Comparison of ENCODE assay signal across 25 cellular contexts in the genomic region with DNA sequence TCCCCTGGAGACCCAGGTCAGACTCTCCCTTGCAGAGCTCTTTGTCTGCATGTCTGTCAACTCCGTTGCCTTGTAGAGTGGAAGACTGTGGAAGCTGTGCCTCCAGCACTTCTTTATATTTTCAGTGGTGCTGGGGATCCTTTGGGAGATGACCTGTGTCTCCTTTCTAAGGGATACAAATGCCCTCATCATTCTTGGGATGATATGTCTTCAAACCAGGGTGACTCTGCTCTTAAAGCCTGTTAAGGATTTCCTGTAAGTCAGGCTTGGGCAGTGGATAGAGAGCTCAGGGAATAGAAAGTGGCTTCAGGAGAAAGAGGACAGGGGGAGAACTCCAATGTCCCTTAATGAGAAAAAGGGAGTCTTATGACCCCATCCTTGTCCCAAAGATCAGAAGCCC. TPM values are rescaled to one million over a fixed set of nuclear protein-coding genes. Genes with fewer than 3 reads are reported as not detected.
DNase-seq lines count a peak whose midpoint lies in the region; ATAC-seq and TF ChIP-seq lines count a peak whose summit lies in the region.
"Had no signal": no experiment of that assay in that cellular context is flagged by ENCODE, and none has a peak within 500 bp of the region (broad histone marks: within the 10 kb centered on the region; RNA-seq: fewer than 3 reads in every experiment).

No MANE protein-coding gene starts in this region.

- H3F3A ChIP-seq in smooth muscle cell (ENCODE audit: low read depth): no peaks in the 10 kb centered on the region

- no peak overlapping the region for H3K9ac ChIP-seq in smooth muscle cell (ENCODE audit: low read depth)

- whole genome bisulfite sequencing in smooth muscle cell (ENCODE audit: low lambda C conversion rate): 58% methylated on average over 1 of the region's 1 CpG
- 83 to 92% methylated on average over 1 of the region's 1 CpG for WGBS in aorta, 2 donors

- TF ChIP-seq CTCF in Calu3 (IDR thresholded peaks at IDR 0.05; ENCODE audit: unreplicated experiment): no peak
- no peak for TF ChIP-seq CTCF in left lung (IDR thresholded peaks at IDR 0.05)
- TF ChIP-seq CTCF in smooth muscle cell (IDR thresholded peaks at IDR 0.05; ENCODE audit: borderline replicate concordance, insufficient read depth, poor library complexity, severe bottlenecking): no peak

- peaks cover 80% of the 10 kb centered on the region for H3K4me1 Mint-ChIP-seq in Calu3 (ENCODE audit: low read depth, unreplicated experiment)

- peak overlapping the region; percentile 79 for H3K4me2 ChIP-seq in smooth muscle cell

- H3K4me3 Mint-ChIP-seq in Calu3 (ENCODE audit: low read depth, unreplicated experiment): peak overlapping the region; percentile 88
- H3K4me3 Mint-ChIP-seq: activated CD4-positive, alpha-beta T cell treated with anti-CD3 and anti-CD28 coated beads for 36 hours; H9 had no signal

- H3K9me3 ChIP-seq in left lung (no peaks in the 10 kb centered on the region), smooth muscle cell (replicated peaks; ENCODE audit: low read depth) (no peaks in the 10 kb centered on the region), aorta (ENCODE audit: control insufficient read depth, low read length) (no peaks in the 10 kb centered on the region)
- H3K9me3 ChIP-seq: esophagus squamous epithelium, prostate gland had no signal

- no peaks in the 10 kb centered on the region for H3K36me3 ChIP-seq in left lung
- H3K36me3 ChIP-seq in smooth muscle cell (ENCODE audit: low read depth): no peaks in the 10 kb centered on the region
- no peaks in the 10 kb centered on the region for H3K36me3 ChIP-seq in aorta (ENCODE audit: control insufficient read depth in 1 of 2, insufficient read depth in 2 of 2, low read length in 1 of 2)
- H3K36me3 ChIP-seq: brain microvascular endothelial cell, esophagus squamous epithelium, prostate gland had no signal

- peaks cover 9 to 60% of the 10 kb centered on the region in 2 donors for H3K4me1 ChIP-seq in left lung
- peaks cover 9% of the 10 kb centered on the region for H3K4me1 ChIP-seq in smooth muscle cell (ENCODE audit: low read depth)
- H3K4me1 ChIP-seq in aorta (ENCODE audit: control insufficient read depth in 1 of 2, insufficient read depth in 2 of 2, low read length in 2 of 2): no peaks in the 10 kb centered on the region

- DNase-seq in Calu3: no peak
- peak; percentile 34 for DNase-seq in SW480 (ENCODE audit: low spot score)
- no peak for DNase-seq in left lung
- no peak for DNase-seq in smooth muscle cell (lab: John Stamatoyannopoulos, UW; ENCODE audit: unreplicated experiment)
- DNase-seq in aorta: no peak
- no peak for DNase-seq in DMS153 (lab: John Stamatoyannopoulos, UW)
- no peak for DNase-seq in NCI-H510A treated with DMSO at 0.1 percent for 48 hours (lab: John Stamatoyannopoulos, UW)
- DNase-seq: activated CD4-positive, alpha-beta T cell treated with anti-CD3 and anti-CD28 coated beads for 36 hours; activated CD8-positive, alpha-beta memory T cell treated with anti-CD3 and anti-CD28 coated beads, Interleukin-2, amount 50 U/mL, for 48 hours; activated naive CD4-positive, alpha-beta T cell treated with anti-CD3 and anti-CD28 coated beads, Interleukin-2, amount 50 U/mL, for 16 hours; AML-193; brain microvascular endothelial cell; COR-L47; esophagus squamous epithelium; H9; hypothalamus; left colon; MM.1S; naive B cell; NCI-H524 treated with DMSO at 0.1 percent for 48 hours; stimulated activated naive CD8-positive, alpha-beta T cell treated with anti-CD3 and anti-CD28 coated beads, Interleukin-15, Interleukin-2, amounts not matched to agents 100 U/mL and 50 U/mL, for 24 hours; T-helper 9 cell had no signal

- peaks cover 96% of the 10 kb centered on the region for H3K36me3 Mint-ChIP-seq in Calu3 (ENCODE audit: insufficient read depth, unreplicated experiment)
- H3K36me3 Mint-ChIP-seq: naive B cell had no signal

- peaks cover 12% of the 10 kb centered on the region for H3K27me3 Mint-ChIP-seq in Calu3 (ENCODE audit: unreplicated experiment)

- CTCF ChIA-PET in Calu3 (lab: Charles Lee): interaction anchor here (0.5 to 1.8 kb wide), 9 partner anchors 9 to 327 kb away, joined by 3 to 10 read pairs (median 4); no protein-coding TSS in a partner anchor

- H3K27me3 ChIP-seq in left lung: peaks cover 55 to 100% of the 10 kb centered on the region in 2 donors
- peaks cover 72% of the 10 kb centered on the region for H3K27me3 ChIP-seq in smooth muscle cell (ENCODE audit: low read depth)
- H3K27me3 ChIP-seq in aorta (ENCODE audit: control insufficient read depth in 1 of 2, insufficient read depth in 2 of 2, low read length in 1 of 2): no peaks in the 10 kb centered on the region

- BruUV-seq in Calu3 (replicated peaks; lab: Mats Ljungman, UMichigan): no TSS peak

- ATAC-seq in left lung: no peak
- no peak for ATAC-seq in aorta (ENCODE audit: low FRiP score)
- no peak for ATAC-seq in GM18870 (IDR thresholded peaks at IDR 0.05; ENCODE audit: unreplicated experiment)
- ATAC-seq: activated CD4-positive, alpha-beta T cell treated with anti-CD3 and anti-CD28 coated beads for 36 hours; left colon; stimulated activated naive CD8-positive, alpha-beta T cell treated with anti-CD3 and anti-CD28 coated beads, Interleukin-15, Interleukin-2, amounts not matched to agents 100 U/mL and 50 U/mL, for 24 hours had no signal

- H3K9me3 Mint-ChIP-seq in Calu3 (ENCODE audit: low read depth, unreplicated experiment): no peaks in the 10 kb centered on the region
- H3K9me3 Mint-ChIP-seq: naive B cell had no signal

- H3K4me3 ChIP-seq in left lung (no peak overlapping the region), smooth muscle cell (peak overlapping the region; percentile 28), aorta (ENCODE audit: low read length in 2 of 2) (no peak overlapping the region)
- H3K4me3 ChIP-seq: esophagus squamous epithelium, prostate gland had no signal

- H3K27ac Mint-ChIP-seq in Calu3 (ENCODE audit: unreplicated experiment): peak overlapping the region; percentile 95
- H3K27ac Mint-ChIP-seq: activated CD4-positive, alpha-beta T cell treated with anti-CD3 and anti-CD28 coated beads for 36 hours; H9 had no signal

- H4K20me1 ChIP-seq in smooth muscle cell (ENCODE audit: low read depth): peaks cover 99% of the 10 kb centered on the region

- peak overlapping the region; percentile 76 to 90 for H3K27ac ChIP-seq in left lung
- no peak overlapping the region for H3K27ac ChIP-seq in smooth muscle cell (ENCODE audit: low read depth)
- H3K27ac ChIP-seq in aorta (ENCODE audit: low read depth in 1 of 2, low read length in 2 of 2): no peak overlapping the region
- H3K27ac ChIP-seq: brain microvascular endothelial cell, prostate gland had no signal

- intact Hi-C loops in Calu3 (cut with micrococcal nuclease; ENCODE audit: unreplicated experiment): no loop called here
- intact Hi-C loops in left lung (cut with DNase I): no loop called here
- intact Hi-C loops in aorta (cut with DNase I): no loop called here

- no peak overlapping the region for H2AFZ ChIP-seq in smooth muscle cell (ENCODE audit: low read depth)

- peaks cover 71% of the 10 kb centered on the region for H3K79me2 ChIP-seq in smooth muscle cell (ENCODE audit: low read depth)

RNA-seq across cellular contexts. Expression of a gene that starts 1.5 kb away (rescaled TPM):
- total RNA-seq in Calu3 (2022) (151 and 154 TPM in 2 replicates), left lung (10 to 100 TPM; 10.4 to 15.0 TPM), smooth muscle cell (5.1 and 9.1 TPM in 2 replicates), aorta (10 to 100 TPM; 20.0 to 62.9 TPM)
- polyA plus RNA-seq in smooth muscle cell (2.8 and 4.4 TPM in 2 replicates), aorta (10 to 100 TPM in 1 of 2 donors, 1 to 10 TPM in 1; 2.4 to 30.5 TPM)
- total RNA-seq: H9 had no signal

RNA-seq across cellular contexts. Expression of a gene that starts 5.1 kb away (rescaled TPM):
- total RNA-seq in Calu3 (2022) (47.2 and 48.5 TPM in 2 replicates), left lung (1 to 10 TPM; 3.3 to 4.2 TPM), smooth muscle cell (0.49 and 0.94 TPM in 2 replicates), aorta (1 to 10 TPM; 1.4 to 5.9 TPM)
- polyA plus RNA-seq in smooth muscle cell (1.4 and 1.8 TPM in 2 replicates), aorta (1 to 10 TPM in 1 of 2 donors, not detected in 1; 3.6 TPM)
- total RNA-seq: activated CD4-positive, alpha-beta T cell treated with anti-CD3 and anti-CD28 coated beads for 36 hours; esophagus squamous epithelium; H9; OCI-LY7 had no signal

RNA-seq across cellular contexts. Expression of a gene that starts 10.4 kb away (rescaled TPM):
- total RNA-seq in Calu3 (2022) (28.0 and 31.1 TPM in 2 replicates), left lung (1 to 10 TPM; 4.5 to 4.8 TPM), smooth muscle cell (0.72 and 2.6 TPM in 2 replicates), aorta (10 to 100 TPM in 1 of 2 donors, 1 to 10 TPM in 1; 6.6 to 17.9 TPM)
- polyA plus RNA-seq in smooth muscle cell (0.96 and 1.0 TPM in 2 replicates), aorta (10 to 100 TPM in 1 of 2 donors, 1 to 10 TPM in 1; 1.4 to 11.5 TPM)
- total RNA-seq: H9 had no signal

RNA-seq across cellular contexts. Expression of a gene that starts 16.3 kb away (rescaled TPM):
- total RNA-seq in Calu3 (2022): 140 and 144 TPM in 2 replicates
- 1 to 10 TPM; 5.1 to 6.7 TPM for total RNA-seq in left lung
- 6.3 and 7.2 TPM in 2 replicates for total RNA-seq in smooth muscle cell
- 9.3 and 10.3 TPM in 2 replicates for polyA plus RNA-seq in smooth muscle cell
- 10 to 100 TPM in 1 of 2 donors, 1 to 10 TPM in 1; 5.8 to 16.8 TPM for total RNA-seq in aorta
- 1 to 10 TPM; 3.9 to 4.1 TPM for polyA plus RNA-seq in aorta
- total RNA-seq: activated CD4-positive, alpha-beta T cell treated with anti-CD3 and anti-CD28 coated beads for 36 hours; H9; OCI-LY7 had no signal

RNA-seq across cellular contexts. Expression of a gene that starts 22.3 kb away (rescaled TPM):
- total RNA-seq in Calu3 (2022) (30.2 and 31.3 TPM in 2 replicates), left lung (1 to 10 TPM; 2.4 to 3.0 TPM), smooth muscle cell (13.7 and 16.1 TPM in 2 replicates), aorta (10 to 100 TPM in 1 of 2 donors, 1 to 10 TPM in 1; 9.1 to 14.1 TPM)
- polyA plus RNA-seq in smooth muscle cell (29.7 and 33.4 TPM in 2 replicates), aorta (10 to 100 TPM; 18.2 to 22.4 TPM)
- total RNA-seq: H9 had no signal

Comparison
In these comparisons a context has a peak if more than half of its experiments do, and no peak if none do; other contexts are left out.
1. H3K27ac ChIP-seq: peak in left lung (2 of 2); none in smooth muscle cell (single experiment) and aorta (0 of 2).